1 cellular context compared by ENCODE assay signal in the genomic region with DNA sequence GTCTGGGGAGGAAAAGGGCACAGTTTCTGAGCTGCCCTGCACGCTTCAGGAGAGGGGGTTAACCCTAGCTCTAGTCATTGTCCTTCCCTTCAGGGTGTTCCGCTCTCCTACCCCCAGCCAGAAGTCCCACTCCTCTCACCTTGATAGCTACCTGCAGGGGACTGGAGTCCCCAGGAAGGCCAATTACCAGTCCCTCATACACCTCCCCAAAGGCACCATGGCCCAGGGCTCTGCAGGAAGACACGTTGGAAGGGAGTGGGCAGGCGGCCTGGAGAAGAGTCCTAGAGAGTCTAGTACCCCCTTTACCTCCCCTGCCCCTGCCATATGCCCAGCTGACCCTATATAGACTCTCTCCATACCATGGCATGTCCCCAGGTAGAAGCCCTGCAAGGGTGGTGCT.
A peak's percentile ranks its signal among the peaks of the same experiment; 100 is the strongest.
TF ChIP-seq lines count a peak whose summit lies in the region.

No MANE protein-coding gene starts in this region.

TF ChIP-seq in K562, 482 proteins besides CTCF, POLR2A, EP300 and RAD21:
- no peak for TF ChIP-seq SFPQ (IDR thresholded peaks at IDR 0.05; ENCODE audit: low read depth, low read length)
- TF ChIP-seq MXI1 (IDR thresholded peaks at IDR 0.05; ENCODE audit: low read depth, low read length), result no peak
- no peak for TF ChIP-seq ZNF253 (CRISPR knock-in tag; conservative IDR thresholded peaks at IDR 0.05)
- TF ChIP-seq NCOA6 (IDR thresholded peaks at IDR 0.05), result no peak
- TF ChIP-seq IRF2 (CRISPR knock-in tag; IDR thresholded peaks at IDR 0.05), result no peak
- TF ChIP-seq PML (IDR thresholded peaks at IDR 0.05; ENCODE audit: low read length), result no peak
- TF ChIP-seq ETV6 (IDR thresholded peaks at IDR 0.05; ENCODE audit: borderline replicate concordance in 1 of 2, low read depth in 2 of 2, low read length in 1 of 2), result no peak
- TF ChIP-seq ETV6 (CRISPR knock-in tag; IDR thresholded peaks at IDR 0.05; ENCODE audit: borderline replicate concordance), result no peak
- no peak for TF ChIP-seq ZNF436 (CRISPR knock-in tag; IDR thresholded peaks at IDR 0.05)
- no peak for TF ChIP-seq NFRKB (IDR thresholded peaks at IDR 0.05; ENCODE audit: low read depth)
- no peak for TF ChIP-seq CBX2 (IDR thresholded peaks at IDR 0.05; ENCODE audit: insufficient read depth, low read length, poor library complexity, severe bottlenecking)
- 0 out of 2 replicates have a peak, but pooled peaks have one; percentile 5 for TF ChIP-seq POLR2AphosphoS2 (IDR thresholded peaks at IDR 0.05; ENCODE audit: low read length)
- no peak for TF ChIP-seq SMARCE1 (IDR thresholded peaks at IDR 0.05)
- no peak for TF ChIP-seq ZNF695 (CRISPR knock-in tag; IDR thresholded peaks at IDR 0.05)
- TF ChIP-seq ZNF23 (CRISPR knock-in tag; IDR thresholded peaks at IDR 0.05), result no peak
- TF ChIP-seq NFIC (IDR thresholded peaks at IDR 0.05), result peak; percentile 65; the same call in 1 of the 2 replicates
